ENCODE assay signal across 9 cellular contexts in genomic region chr14:22837750-22838538, GRCh38. TPM values are rescaled to one million over a fixed set of nuclear protein-coding genes. Genes with fewer than 3 reads are reported as not detected.
DNase-seq lines count a peak whose midpoint lies in the region; ATAC-seq, FAIRE-seq and TF ChIP-seq lines count a peak whose summit lies in the region.
"Had no signal": no experiment of that assay in that cellular context is flagged by ENCODE, and none has a peak within 500 bp of the region (broad histone marks: within the 10 kb centered on the region; RNA-seq: fewer than 3 reads in every experiment).

No MANE protein-coding gene starts in this region.

- no peaks in the 10 kb centered on the region for H3K27me3 ChIP-seq in HL-60 (ENCODE audit: insufficient read depth, poor library complexity, severe bottlenecking)

- H3K4me3 ChIP-seq in HL-60 (replicated peaks; ENCODE audit: insufficient read depth, low read length) (0 out of 2 replicates have a peak overlapping the region, but pooled peaks have one; percentile 11), astrocyte of the spinal cord (ENCODE audit: low read depth, low read length) (peak overlapping the region; percentile 99)

- TF ChIP-seq CTCF in HL-60 (IDR thresholded peaks at IDR 0.05; ENCODE audit: insufficient read depth, low read length) (no peak), astrocyte of the spinal cord (IDR thresholded peaks at IDR 0.05; ENCODE audit: low read depth, low read length) (no peak)

- DNase-seq in HL-60 (ENCODE audit: low read depth in 1 of 2, low spot score in 1 of 2) (no peak), astrocyte of the spinal cord (ENCODE audit: low read depth, low spot score) (peak; percentile 48), iPS-NIHi7 (ENCODE audit: extremely low spot score) (peak; percentile 35), frontal cortex (ENCODE audit: low spot score in 2 of 2) (no peak), iPS-NIHi11 (ENCODE audit: low spot score) (no peak)
- no peak for DNase-seq in stimulated activated naive CD8-positive, alpha-beta T cell treated with anti-CD3 and anti-CD28 coated beads, Interleukin-15, amount 100 ng/mL, for 72 hours
- no peak for DNase-seq in stimulated activated CD4-positive, alpha-beta T cell treated with anti-CD3 and anti-CD28 coated beads, Interleukin-4, amount 100 ng/mL, for 4 hours
- DNase-seq: activated naive CD4-positive, alpha-beta T cell treated with anti-CD3 and anti-CD28 coated beads, Interleukin-2, amount 10 ng/mL, durations not matched to agents 7 days and 5 days had no signal

- peaks cover 33% of the 10 kb centered on the region for H3K4me1 Mint-ChIP-seq in stimulated activated naive CD8-positive, alpha-beta T cell treated with anti-CD3 and anti-CD28 coated beads, Interleukin-15, amount 100 ng/mL, for 72 hours

- H3K27ac ChIP-seq in HL-60 (replicated peaks) = peak overlapping the region; percentile 27

- ATAC-seq in stimulated activated naive CD8-positive, alpha-beta T cell treated with anti-CD3 and anti-CD28 coated beads, Interleukin-15, amount 100 ng/mL, for 72 hours = peak; percentile 57
- no peak for ATAC-seq in HG02759 (IDR thresholded peaks at IDR 0.05; ENCODE audit: unreplicated experiment)

- peaks cover 46% of the 10 kb centered on the region for H3K27me3 Mint-ChIP-seq in stimulated activated naive CD8-positive, alpha-beta T cell treated with anti-CD3 and anti-CD28 coated beads, Interleukin-15, amount 100 ng/mL, for 72 hours

- in situ Hi-C loops in astrocyte of the spinal cord (cut with HindIII; ENCODE audit: low sequenced_read_pairs) = no loop called here

- peak overlapping the region; percentile 87 to 93 for H3K4me3 Mint-ChIP-seq in stimulated activated naive CD8-positive, alpha-beta T cell treated with anti-CD3 and anti-CD28 coated beads, Interleukin-15, amount 100 ng/mL, for 72 hours

- peak overlapping the region; percentile 16 to 65 for H3K27ac Mint-ChIP-seq in stimulated activated naive CD8-positive, alpha-beta T cell treated with anti-CD3 and anti-CD28 coated beads, Interleukin-15, amount 100 ng/mL, for 72 hours
- H3K27ac Mint-ChIP-seq: activated naive CD4-positive, alpha-beta T cell treated with anti-CD3 and anti-CD28 coated beads, Interleukin-2, amount 10 ng/mL, durations not matched to agents 7 days and 5 days had no signal

- FAIRE-seq in frontal cortex (lab: Jason Lieb, UNC) = no peak

- H3K9me3 Mint-ChIP-seq in stimulated activated naive CD8-positive, alpha-beta T cell treated with anti-CD3 and anti-CD28 coated beads, Interleukin-15, amount 100 ng/mL, for 72 hours = no peaks in the 10 kb centered on the region
- H3K9me3 Mint-ChIP-seq: activated naive CD4-positive, alpha-beta T cell treated with anti-CD3 and anti-CD28 coated beads, Interleukin-2, amount 10 ng/mL, durations not matched to agents 7 days and 5 days had no signal

RNA-seq across cellular contexts. Expression of gene MMP14, which starts 1.6 kb away (rescaled TPM):
- total RNA-seq in frontal cortex = 6.9 TPM

RNA-seq across cellular contexts. Expression of gene MRPL52, which starts 8.3 kb away (rescaled TPM):
- total RNA-seq in frontal cortex = 13.9 TPM

RNA-seq across cellular contexts. Expression of gene SLC7A7, which starts 22.7 kb away (rescaled TPM):
- total RNA-seq in frontal cortex = 2.0 TPM

RNA-seq across cellular contexts. Expression of gene LRP10, which starts 33.6 kb away (rescaled TPM):
- total RNA-seq in frontal cortex = 2.9 TPM

RNA-seq across cellular contexts. Expression of gene REM2, which starts 45.1 kb away (rescaled TPM):
- 2.4 TPM for total RNA-seq in frontal cortex

Comparison
In these comparisons a context has a peak if more than half of its experiments do, and no peak if none do; other contexts are left out.
1. DNase-seq: peak in astrocyte of the spinal cord (single experiment) and iPS-NIHi7 (single experiment); none in HL-60 (0 of 2), stimulated activated naive CD8-positive, alpha-beta T cell treated with anti-CD3 and anti-CD28 coated beads, Interleukin-15, amount 100 ng/mL, for 72 hours (0 of 2), stimulated activated CD4-positive, alpha-beta T cell treated with anti-CD3 and anti-CD28 coated beads, Interleukin-4, amount 100 ng/mL, for 4 hours (0 of 2), frontal cortex (0 of 2) and iPS-NIHi11 (single experiment).